9 cellular contexts compared by ENCODE assay signal in the genomic region with DNA sequence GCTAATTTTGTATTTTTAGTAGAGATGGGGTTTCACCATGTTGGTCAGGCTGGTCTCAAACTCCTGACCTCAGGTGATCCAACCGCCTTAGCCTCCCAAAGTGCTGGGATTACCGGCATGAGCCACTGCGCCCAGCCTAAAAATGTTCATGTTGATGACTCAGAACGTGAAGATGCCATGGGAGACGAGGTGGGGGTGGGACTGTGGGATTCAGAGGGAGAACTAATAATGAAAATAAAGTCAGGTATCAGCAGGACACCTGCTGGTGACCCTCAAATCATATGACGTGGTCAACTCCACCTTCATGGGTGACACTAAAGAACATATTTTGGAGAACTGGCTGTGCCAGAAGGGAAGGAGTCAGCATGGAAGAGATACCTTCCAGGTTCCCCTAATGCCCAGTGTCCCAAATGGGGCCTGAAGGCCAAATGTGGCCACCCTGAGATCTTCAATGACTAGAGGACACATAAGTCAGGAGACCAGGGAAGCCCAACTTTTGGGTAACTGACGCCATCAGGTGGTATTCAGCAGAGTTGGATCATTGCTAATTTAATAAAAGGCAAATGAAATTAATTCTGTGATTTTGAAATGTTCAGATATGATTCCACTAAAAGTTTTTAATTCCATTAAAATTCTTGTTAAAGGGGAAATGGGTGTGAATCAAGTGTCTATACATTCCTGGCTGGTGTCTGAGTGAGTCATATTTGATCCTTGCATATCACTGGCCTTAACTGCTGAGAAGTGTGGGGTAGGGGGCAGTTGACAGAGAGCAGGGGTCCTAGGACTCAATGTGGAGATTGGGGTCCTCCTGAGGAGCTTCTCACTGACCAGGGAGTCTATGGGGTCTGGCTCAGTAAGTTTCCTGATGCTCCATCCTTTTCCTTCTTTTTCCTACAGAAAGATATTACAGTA.
DNase-seq lines count a peak whose midpoint lies in the region; TF ChIP-seq lines count a peak whose summit lies in the region.
"Had no signal": no experiment of that assay in that cellular context is flagged by ENCODE, and none has a peak within 500 bp of the region (broad histone marks: within the 10 kb centered on the region; RNA-seq: fewer than 3 reads in every experiment).

No MANE protein-coding gene starts in this region.

- 92% methylated on average over 7 of the region's 7 CpGs for WGBS in prostate gland

- TF ChIP-seq POLR2A in prostate gland (IDR thresholded peaks at IDR 0.05): no peak

- intact Hi-C loops in prostate gland (cut with DNase I): loop anchor here (5.0 kb wide), 1 partner anchor 291 kb away; no protein-coding TSS in a partner anchor

- no peaks in the 10 kb centered on the region for H3K9me3 ChIP-seq in prostate gland

- H3K4me3 ChIP-seq in epithelial cell of esophagus (ENCODE audit: low read length) (no peak overlapping the region), prostate gland (no peak overlapping the region)

- H3K27ac ChIP-seq in prostate gland: no peak overlapping the region
- H3K27ac ChIP-seq: epithelial cell of prostate had no signal

- TF ChIP-seq CTCF in epithelial cell of esophagus (IDR thresholded peaks at IDR 0.05; ENCODE audit: insufficient read depth, low read depth, low read length, missing control alignments) (peak; percentile 51), prostate gland (IDR thresholded peaks at IDR 0.05) (peak in 2 of 4 experiments; percentile 35 to 41)

- no peaks in the 10 kb centered on the region for H3K27me3 ChIP-seq in prostate gland (replicated peaks; ENCODE audit: insufficient read depth)

- H3K4me1 ChIP-seq in prostate gland (replicated peaks): no peaks in the 10 kb centered on the region

- DNase-seq in NCI-H2196 (lab: John Stamatoyannopoulos, UW; ENCODE audit: unreplicated experiment): peak; percentile 68
- no peak for DNase-seq in NCI-H2196 treated with DMSO at 0.1 percent for 48 hours (lab: John Stamatoyannopoulos, UW; ENCODE audit: unreplicated experiment)
- peak; percentile 31 for DNase-seq in NCI-H146 treated with DMSO at 0.1 percent for 48 hours (lab: John Stamatoyannopoulos, UW; ENCODE audit: unreplicated experiment)
- DNase-seq in epithelial cell of esophagus (ENCODE audit: low read depth): peak; percentile 66
- DNase-seq in prostate gland (ENCODE audit: low spot score): peak; percentile 17
- DNase-seq in NCI-H187 treated with DMSO at 0.1 percent for 48 hours (lab: John Stamatoyannopoulos, UW): no peak
- DNase-seq in effector CD4-positive, alpha-beta T cell: no peak
- DNase-seq in NK-92 (lab: John Stamatoyannopoulos, UW; ENCODE audit: unreplicated experiment): no peak

- H3K36me3 ChIP-seq in prostate gland: no peaks in the 10 kb centered on the region

Comparison
In these comparisons a context has a peak if more than half of its experiments do, and no peak if none do; other contexts are left out.
1. DNase-seq: peak in NCI-H2196 (single experiment), NCI-H146 treated with DMSO at 0.1 percent for 48 hours (single experiment), epithelial cell of esophagus (single experiment) and prostate gland (single experiment); none in NCI-H2196 treated with DMSO at 0.1 percent for 48 hours (single experiment), NCI-H187 treated with DMSO at 0.1 percent for 48 hours (single experiment), effector CD4-positive, alpha-beta T cell (single experiment) and NK-92 (single experiment).